In the genomic region with DNA sequence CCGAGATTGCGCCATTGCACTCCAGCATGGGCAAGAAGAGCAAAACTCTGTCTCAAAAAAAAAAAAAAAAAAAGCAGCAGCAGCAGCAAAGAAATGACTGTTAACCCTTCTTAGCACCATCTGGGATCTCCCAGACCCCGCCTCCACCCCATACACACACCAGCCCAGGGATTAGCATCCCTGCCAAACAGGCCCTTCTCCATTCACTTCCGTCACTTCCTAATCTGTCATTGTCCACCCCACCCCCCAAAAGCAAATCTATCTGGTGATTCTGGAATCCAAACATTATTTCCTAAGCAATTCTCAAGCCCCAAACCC, we compare ENCODE assay signal across 8 cellular contexts. TPM values are rescaled to one million over a fixed set of nuclear protein-coding genes. Genes with fewer than 3 reads are reported as not detected.
DNase-seq lines count a peak whose midpoint lies in the region; ATAC-seq and TF ChIP-seq lines count a peak whose summit lies in the region.

No MANE protein-coding gene starts in this region.

- H3F3A ChIP-seq in smooth muscle cell (ENCODE audit: low read depth), result peaks cover 27% of the 10 kb centered on the region

- peaks cover 10% of the 10 kb centered on the region for H3K27me3 Mint-ChIP-seq in HFFc6 (ENCODE audit: insufficient read depth)

- H3K9me3 ChIP-seq in WERI-Rb-1 (ENCODE audit: severe bottlenecking) (no peaks in the 10 kb centered on the region), smooth muscle cell (replicated peaks; ENCODE audit: low read depth) (no peaks in the 10 kb centered on the region)

- H3K27ac ChIP-seq in WERI-Rb-1, result peak overlapping the region; percentile 94
- H3K27ac ChIP-seq in foreskin keratinocyte, result peak overlapping the region; percentile 91
- peak overlapping the region; percentile 98 for H3K27ac ChIP-seq in smooth muscle cell (ENCODE audit: low read depth)

- H3K4me2 ChIP-seq in smooth muscle cell, result peak overlapping the region; percentile 81

- peaks cover 7% of the 10 kb centered on the region for H3K36me3 Mint-ChIP-seq in HFFc6 (ENCODE audit: low read depth)

- DNase-seq in HFFc6 (no peak), WERI-Rb-1 (peak; percentile 89), foreskin keratinocyte (no peak), smooth muscle cell (lab: John Stamatoyannopoulos, UW; ENCODE audit: unreplicated experiment) (no peak), left lobe of liver (ENCODE audit: low spot score) (no peak), pons (ENCODE audit: low spot score) (no peak), NCI-H1048 (lab: John Stamatoyannopoulos, UW) (no peak)

- H3K4me1 Mint-ChIP-seq in HFFc6 (ENCODE audit: low read depth), result peaks cover 76% of the 10 kb centered on the region

- peak overlapping the region; percentile 28 for H3K4me3 ChIP-seq in WERI-Rb-1 (ENCODE audit: low read depth, low read length)
- H3K4me3 ChIP-seq in smooth muscle cell, result peak overlapping the region; percentile 28

- H3K4me1 ChIP-seq in foreskin keratinocyte, result peaks cover 47% of the 10 kb centered on the region
- H3K4me1 ChIP-seq in smooth muscle cell (ENCODE audit: low read depth), result peaks cover 53% of the 10 kb centered on the region

- no peaks in the 10 kb centered on the region for H3K9me3 Mint-ChIP-seq in HFFc6

- H3K27ac Mint-ChIP-seq in HFFc6, result peak overlapping the region; percentile 98

- TF ChIP-seq CTCF in HFFc6 (IDR thresholded peaks at IDR 0.05) (no peak), WERI-Rb-1 (IDR thresholded peaks at IDR 0.05; ENCODE audit: low read depth, low read length) (no peak), foreskin keratinocyte (conservative IDR thresholded peaks at IDR 0.05) (no peak), smooth muscle cell (IDR thresholded peaks at IDR 0.05; ENCODE audit: borderline replicate concordance, insufficient read depth, poor library complexity, severe bottlenecking) (no peak)

- peak overlapping the region; percentile 86 for H3K9ac ChIP-seq in smooth muscle cell (ENCODE audit: low read depth)

- ATAC-seq in foreskin keratinocyte (no peak), left lobe of liver (no peak), GM18858 (IDR thresholded peaks at IDR 0.05; ENCODE audit: unreplicated experiment) (no peak)

- H4K20me1 ChIP-seq in smooth muscle cell (ENCODE audit: low read depth), result peaks cover 10% of the 10 kb centered on the region

- H2AFZ ChIP-seq in smooth muscle cell (ENCODE audit: low read depth), result no peak overlapping the region

- peak overlapping the region; percentile 86 for H3K4me3 Mint-ChIP-seq in HFFc6

- 37% methylated on average over 4 of the region's 4 CpGs for WGBS in smooth muscle cell (ENCODE audit: low lambda C conversion rate)

- no peaks in the 10 kb centered on the region for H3K27me3 ChIP-seq in WERI-Rb-1 (ENCODE audit: insufficient read depth, low read depth, severe bottlenecking)
- no peaks in the 10 kb centered on the region for H3K27me3 ChIP-seq in foreskin keratinocyte
- no peaks in the 10 kb centered on the region for H3K27me3 ChIP-seq in smooth muscle cell (ENCODE audit: low read depth)

- H3K79me2 ChIP-seq in smooth muscle cell (ENCODE audit: low read depth), result no peaks in the 10 kb centered on the region

- H3K36me3 ChIP-seq in WERI-Rb-1 (peaks cover 14% of the 10 kb centered on the region), smooth muscle cell (ENCODE audit: low read depth) (no peaks in the 10 kb centered on the region)

RNA-seq across cellular contexts. Expression of a gene that starts 5.8 kb away (rescaled TPM):
- total RNA-seq in HFFc6 (2021; fragmentation: NEBNext Ultra II Directional; extraction: Animal tissue kit (Norgen Biotek cat#: 25700)), result 100 to 1,000 TPM; 426 to 589 (median 452) TPM
- total RNA-seq in foreskin keratinocyte (393 and 461 TPM in 2 replicates), smooth muscle cell (229 and 240 TPM in 2 replicates), left lobe of liver (115 TPM)
- polyA plus RNA-seq in foreskin keratinocyte (57.2 and 57.9 TPM in 2 replicates), smooth muscle cell (27.2 and 58.8 TPM in 2 replicates)

RNA-seq across cellular contexts. Expression of a gene that starts 21.3 kb away (rescaled TPM):
- 1,000 to 10,000 TPM; 1,302 to 1,474 (median 1,327) TPM for total RNA-seq in HFFc6 (2021; fragmentation: NEBNext Ultra II Directional; extraction: Animal tissue kit (Norgen Biotek cat#: 25700))
- total RNA-seq in foreskin keratinocyte (1,508 and 1,552 TPM in 2 replicates), smooth muscle cell (773 and 864 TPM in 2 replicates), left lobe of liver (441 TPM)
- polyA plus RNA-seq in foreskin keratinocyte (1,795 and 1,871 TPM in 2 replicates), smooth muscle cell (433 and 463 TPM in 2 replicates)

RNA-seq across cellular contexts. Expression of a gene that starts 38.9 kb away (rescaled TPM):
- total RNA-seq in HFFc6 (2021; fragmentation: NEBNext Ultra II Directional; extraction: Animal tissue kit (Norgen Biotek cat#: 25700)), result 10 to 100 TPM; 14.6 to 18.0 (median 16.9) TPM
- 12.1 and 13.1 TPM in 2 replicates for total RNA-seq in foreskin keratinocyte
- 12.7 and 13.6 TPM in 2 replicates for polyA plus RNA-seq in foreskin keratinocyte
- 3.0 and 5.5 TPM in 2 replicates for total RNA-seq in smooth muscle cell
- 15.9 and 18.6 TPM in 2 replicates for polyA plus RNA-seq in smooth muscle cell
- total RNA-seq in left lobe of liver, result 32.6 TPM

RNA-seq across cellular contexts. Expression of a gene that starts 49.2 kb away (rescaled TPM):
- 100 to 1,000 TPM in 2 of 6 experiments, 10 to 100 TPM in 4; 89.6 to 106 (median 95.8) TPM for total RNA-seq in HFFc6 (2021; fragmentation: NEBNext Ultra II Directional; extraction: Animal tissue kit (Norgen Biotek cat#: 25700))
- total RNA-seq in foreskin keratinocyte (172 and 183 TPM in 2 replicates), smooth muscle cell (57.0 and 65.9 TPM in 2 replicates), left lobe of liver (24.4 TPM)
- polyA plus RNA-seq in foreskin keratinocyte (93.6 and 107 TPM in 2 replicates), smooth muscle cell (20.5 and 22.7 TPM in 2 replicates)
